8 cellular contexts compared by ENCODE assay signal in genomic region chr12:1690578-1691122, GRCh38. TPM values are rescaled to one million over a fixed set of nuclear protein-coding genes. Genes with fewer than 3 reads are reported as not detected.
A peak's percentile ranks its signal among the peaks of the same experiment; 100 is the strongest.
DNase-seq lines count a peak whose midpoint lies in the region; ATAC-seq and TF ChIP-seq lines count a peak whose summit lies in the region.

Gene ADIPOR2, plus strand, starts transcription at chr12:1691070. Its CDS starts 63,274 bp downstream, at chr12:1754344.

- no peaks in the 10 kb centered on the region for H3K9me3 Mint-ChIP-seq in T-cell

- H3K27ac ChIP-seq in adipose tissue (ENCODE audit: low read depth, low read length), result peak within 1 kb of the TSS; percentile 90
- H3K27ac ChIP-seq in heart left ventricle, result peak within 1 kb of the TSS; percentile 72 to 97 (median 91)
- peak within 1 kb of the TSS; percentile 90 to 100 (median 96) for H3K27ac ChIP-seq in transverse colon

- peak within 1 kb of the TSS; percentile 62 to 99 (median 92) for H3K4me3 ChIP-seq in heart left ventricle
- H3K4me3 ChIP-seq in transverse colon, result peak within 1 kb of the TSS; percentile 74 to 99 (median 84)

- TF ChIP-seq CTCF in GM13976 (IDR thresholded peaks at IDR 0.05; ENCODE audit: borderline replicate concordance, control extremely low read depth, extremely low read depth, insufficient read depth, missing control alignments), result no peak
- no peak for TF ChIP-seq CTCF in heart left ventricle (IDR thresholded peaks at IDR 0.05)
- no peak for TF ChIP-seq CTCF in transverse colon (IDR thresholded peaks at IDR 0.05)

- peaks cover 36 to 45% (median 42%) of the 10 kb centered on the region in 3 donors for H3K4me1 Mint-ChIP-seq in T-cell

- CTCF ChIA-PET in T-cell (lab: Charles Lee), result interaction anchor here (0.6 to 1.9 kb wide), 7 partner anchors 23 to 101 kb away, joined by 3 to 7 read pairs (median 4); no protein-coding TSS in a partner anchor

- 1% methylated on average over 53 to 59 of the region's 59 CpGs for WGBS in adipose tissue, 3 donors
- WGBS in heart left ventricle, 4 donors, result 0% methylated on average over 22 to 59 of the region's 59 CpGs
- WGBS in transverse colon (ENCODE audit: low coverage in 1 of 2), 2 donors, result 1 to 3% methylated on average over 15 to 54 of the region's 59 CpGs

- H3K27ac Mint-ChIP-seq in T-cell, result peak within 1 kb of the TSS; percentile 96 to 99

- ATAC-seq in HG02852 (IDR thresholded peaks at IDR 0.05; ENCODE audit: unreplicated experiment) (peak; percentile 95), T-cell (replicated peaks in 1 of 4) (peak; percentile 98), heart left ventricle (peak; percentile 99 to 100 (median 100))

- H3K9me3 ChIP-seq in heart left ventricle (no peaks in the 10 kb centered on the region), transverse colon (no peaks in the 10 kb centered on the region)

- in situ Hi-C loops in GM13976 (cut with MboI; ENCODE audit: low sequenced_read_pairs, unreplicated experiment), result no loop called here
- in situ Hi-C loops in transverse colon (cut with MboI; ENCODE audit: low pct_ligation_motif_present in 1 of 4, low pct_unique_long_range_greater_than_20kb in 1 of 4, low sequenced_read_pairs in 3 of 4), result no loop called here

- DNase-seq in GM13976 (ENCODE audit: low spot score) (peak; percentile 96), NCI-H146 (lab: John Stamatoyannopoulos, UW) (peak; percentile 98), T-cell (peak; percentile 85 to 95 (median 93)), heart left ventricle (peak; percentile 96 to 98 (median 97)), pons (ENCODE audit: low spot score) (peak; percentile 94), transverse colon (peak; percentile 96)

- H3K4me1 ChIP-seq in heart left ventricle (peaks cover 0 to 39% (median 14%) of the 10 kb centered on the region in 12 donors), transverse colon (peaks cover 0 to 42% (median 21%) of the 10 kb centered on the region in 4 donors)

- intact Hi-C loops in heart left ventricle (cut with DNase I), result loop anchor here in 6 of 10 donors (2.0 to 10.0 kb wide), 7 partner anchors 28 to 87 kb away; no protein-coding TSS in a partner anchor
- intact Hi-C loops in transverse colon (cut with DNase I; ENCODE audit: low total_unique reads), result loop anchor here (10.0 kb wide), 1 partner anchor 64 kb away; no protein-coding TSS in a partner anchor

- POLR2A ChIA-PET in T-cell (lab: Charles Lee), result interaction anchor here in 1 of 2 donors (0.6 to 1.4 kb wide), 3 partner anchors 10 to 33 kb away, joined by 3 read pairs; no protein-coding TSS in a partner anchor

- TF ChIP-seq EP300 in transverse colon (IDR thresholded peaks at IDR 0.05; ENCODE audit: low read depth), result no peak

- H3K4me3 Mint-ChIP-seq in T-cell, result peak within 1 kb of the TSS; percentile 92 to 94 (median 92)

- TF ChIP-seq POLR2A in heart left ventricle (IDR thresholded peaks at IDR 0.05), result peak; percentile 50 to 93
- peak; percentile 86 for TF ChIP-seq POLR2A in transverse colon (IDR thresholded peaks at IDR 0.05)

- peaks cover 7% of the 10 kb centered on the region for H3K36me3 Mint-ChIP-seq in T-cell

- H3K36me3 ChIP-seq in heart left ventricle (peaks cover 0 to 6% (median 0%) of the 10 kb centered on the region in 9 donors), transverse colon (no peaks in the 10 kb centered on the region)

- no peaks in the 10 kb centered on the region for H3K27me3 Mint-ChIP-seq in T-cell

- H3K27me3 ChIP-seq in heart left ventricle (no peaks in the 10 kb centered on the region), transverse colon (no peaks in the 10 kb centered on the region)

RNA-seq across cellular contexts. Expression of gene ADIPOR2, which starts in this region (rescaled TPM):
- total RNA-seq in T-cell (10 to 100 TPM; 21.7 to 35.0 (median 33.4) TPM), heart left ventricle (10 to 100 TPM; 28.1 to 52.5 (median 36.7) TPM), transverse colon (10 to 100 TPM; 27.9 to 74.2 (median 52.1) TPM)
- polyA plus RNA-seq in adipose tissue (100 to 1,000 TPM in 1 of 3 donors, 10 to 100 TPM in 2; 26.7 to 125 (median 40.2) TPM), heart left ventricle (10 to 100 TPM; 17.7 to 41.2 TPM)

Comparison
In these comparisons a context has a peak if more than half of its experiments do, and no peak if none do; other contexts are left out.
1. Peak in every context shown above with its lines: DNase-seq, ATAC-seq, H3K4me3 ChIP-seq and H3K27ac ChIP-seq.